15 cellular contexts compared by ENCODE assay signal in the genomic region with DNA sequence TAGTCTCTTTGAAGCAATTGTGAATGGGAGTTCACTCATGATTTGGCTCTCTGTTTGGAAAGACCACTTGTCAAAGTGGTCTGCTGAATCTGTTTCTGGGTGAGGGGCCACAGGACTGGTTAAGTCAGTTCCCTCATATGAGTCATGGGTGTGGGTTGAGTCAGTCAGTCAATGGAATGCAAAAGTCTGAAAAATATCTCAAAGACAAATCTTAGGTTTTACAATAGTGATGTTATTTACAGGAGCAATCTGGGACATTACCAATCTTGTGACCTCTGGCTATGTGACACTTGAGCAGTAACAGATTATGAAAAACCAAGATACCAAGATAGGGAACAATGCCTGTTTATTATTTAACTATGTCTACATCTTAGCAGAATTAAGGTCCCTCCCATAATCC.
DNase-seq lines count a peak whose midpoint lies in the region; ATAC-seq and TF ChIP-seq lines count a peak whose summit lies in the region.
"Had no signal": no experiment of that assay in that cellular context is flagged by ENCODE, and none has a peak within 500 bp of the region (broad histone marks: within the 10 kb centered on the region; RNA-seq: fewer than 3 reads in every experiment).

No MANE protein-coding gene starts in this region.

- TF ChIP-seq CTCF in HCT116 (IDR thresholded peaks at IDR 0.05 in 2 of 3, conservative IDR thresholded peaks at IDR 0.05 in 1 of 3; ENCODE audit: borderline replicate concordance in 1 of 3, insufficient read depth in 1 of 3, low read depth in 2 of 3, low read length in 2 of 3) (no peak), astrocyte of the cerebellum (IDR thresholded peaks at IDR 0.05; ENCODE audit: low read depth, low read length, missing control alignments) (no peak), esophagus muscularis mucosa (IDR thresholded peaks at IDR 0.05) (no peak)
- TF ChIP-seq CTCF in CD4-positive, alpha-beta T cell (IDR thresholded peaks at IDR 0.05), result no peak

- H3K9me3 ChIP-seq in HCT116 (ENCODE audit: control insufficient read depth in 1 of 2, insufficient read depth in 1 of 2, low read depth in 1 of 2, low read length in 2 of 2) (no peaks in the 10 kb centered on the region), esophagus muscularis mucosa (no peaks in the 10 kb centered on the region)
- no peaks in the 10 kb centered on the region for H3K9me3 ChIP-seq in CD4-positive, alpha-beta T cell (ENCODE audit: control insufficient read depth, low read length)
- H3K9me3 ChIP-seq: lower lobe of right lung had no signal

- no peak overlapping the region for H3K4me3 Mint-ChIP-seq in CD4-positive, alpha-beta T cell

- H3K27me3 ChIP-seq in HCT116 (ENCODE audit: insufficient read depth, low read length) (no peaks in the 10 kb centered on the region), esophagus muscularis mucosa (no peaks in the 10 kb centered on the region)
- H3K27me3 ChIP-seq in CD4-positive, alpha-beta T cell (ENCODE audit: control insufficient read depth, insufficient read depth, low read length), result no peaks in the 10 kb centered on the region

- CTCF ChIA-PET in HCT116 (lab: Charles Lee), result no interaction called here
- CTCF ChIA-PET in CD4-positive, alpha-beta T cell (lab: Charles Lee), result no interaction called here

- POLR2A ChIA-PET in HCT116 (lab: Charles Lee), result no interaction called here
- POLR2A ChIA-PET in CD4-positive, alpha-beta T cell (lab: Charles Lee), result no interaction called here

- no peaks in the 10 kb centered on the region for H3K36me3 ChIP-seq in HCT116 (ENCODE audit: control insufficient read depth in 1 of 2, insufficient read depth in 2 of 2, low read length in 2 of 2)
- no peaks in the 10 kb centered on the region for H3K36me3 ChIP-seq in esophagus muscularis mucosa
- H3K36me3 ChIP-seq: lower lobe of right lung had no signal

- H3K9me2 ChIP-seq in HCT116 (ENCODE audit: insufficient read depth), result no peaks in the 10 kb centered on the region

- DNase-seq in HCT116 (ENCODE audit: low read depth, low spot score) (no peak), astrocyte of the cerebellum (ENCODE audit: low read depth) (peak; percentile 34), hepatic stellate cell (ENCODE audit: low spot score) (peak; percentile 7), NOMO-1 (lab: John Stamatoyannopoulos, UW; ENCODE audit: unreplicated experiment in 2 of 2) (no peak), NCI-H226 (no peak), esophagus muscularis mucosa (ENCODE audit: extremely low spot score) (no peak)
- no peak for DNase-seq in CD4-positive, alpha-beta T cell
- DNase-seq: activated CD4-positive, alpha-beta T cell treated with anti-CD3 and anti-CD28 coated beads, Interleukin-2, amount 50 U/mL, for 1 hour; amygdala; effector CD8-positive, alpha-beta T cell; hippocampal formation; lower lobe of right lung; NCI-H1048; T-helper 9 cell had no signal

- TF ChIP-seq RAD21 in HCT116 (IDR thresholded peaks at IDR 0.05; ENCODE audit: low read depth), result no peak

- H3K4me1 ChIP-seq in HCT116 (ENCODE audit: control insufficient read depth in 1 of 2, insufficient read depth in 2 of 2, low read length in 2 of 2) (peaks cover 0 to 14% of the 10 kb centered on the region in 2 experiments; a peak in 2 of 4 replicates), esophagus muscularis mucosa (no peaks in the 10 kb centered on the region)
- H3K4me1 ChIP-seq: lower lobe of right lung had no signal

- intact Hi-C loops in HCT116 (cut with micrococcal nuclease), result no loop called here
- intact Hi-C loops in CD4-positive, alpha-beta T cell (cut with DNase I, micrococcal nuclease), result no loop called here
- intact Hi-C loops in esophagus muscularis mucosa (cut with DNase I), result no loop called here

- H3K27ac ChIP-seq in HCT116 (ENCODE audit: low read depth, low read length), result no peak overlapping the region
- no peak overlapping the region for H3K27ac ChIP-seq in CD4-positive, alpha-beta T cell (ENCODE audit: low read depth, low read length)
- H3K27ac ChIP-seq in esophagus muscularis mucosa (replicated peaks in 1 of 4), result no peak overlapping the region
- H3K27ac ChIP-seq: lower lobe of right lung, skin epidermis had no signal

- H3K4me2 ChIP-seq in HCT116 (ENCODE audit: low read length), result peak overlapping the region; percentile 30; the same call in 1 of the 2 replicates

- H3K4me1 Mint-ChIP-seq in CD4-positive, alpha-beta T cell (ENCODE audit: low read depth), result no peaks in the 10 kb centered on the region

- RAD21 ChIA-PET in HCT116 (lab: Charles Lee; ENCODE audit: low non-redundant PET in 1 of 2, low total read pairs in 2 of 2, uncharacterized antibody in 2 of 2, unreplicated experiment in 2 of 2), result no interaction called here

- TF ChIP-seq POLR2A in HCT116 (IDR thresholded peaks at IDR 0.05; ENCODE audit: borderline replicate concordance, extremely low read depth, insufficient read depth, insufficient read length) (no peak), esophagus muscularis mucosa (IDR thresholded peaks at IDR 0.05; ENCODE audit: low read depth) (no peak)

- no peak overlapping the region for H3K9ac ChIP-seq in HCT116 (ENCODE audit: low read length)

- TF ChIP-seq EP300 in esophagus muscularis mucosa (IDR thresholded peaks at IDR 0.05), result no peak

- in situ Hi-C loops in astrocyte of the cerebellum (cut with HindIII; ENCODE audit: low sequenced_read_pairs), result no loop called here

- ATAC-seq in HCT116, result no peak
- ATAC-seq in CD4-positive, alpha-beta T cell (ENCODE audit: poor library complexity), result no peak
- ATAC-seq: lower lobe of right lung had no signal

- H3K27me3 Mint-ChIP-seq in CD4-positive, alpha-beta T cell, result no peaks in the 10 kb centered on the region

- H3K79me2 ChIP-seq in HCT116 (ENCODE audit: insufficient read depth, low read length), result no peaks in the 10 kb centered on the region

- H3K27ac Mint-ChIP-seq in CD4-positive, alpha-beta T cell, result no peak overlapping the region

- H3K4me3 ChIP-seq in HCT116 (replicated peaks in 1 of 2; ENCODE audit: low read depth in 1 of 2, low read length in 2 of 2) (no peak overlapping the region), astrocyte of the cerebellum (ENCODE audit: low read depth, low read length) (no peak overlapping the region), esophagus muscularis mucosa (no peak overlapping the region)
- H3K4me3 ChIP-seq: lower lobe of right lung, skin epidermis had no signal

- BruUV-seq in HCT116 (replicated peaks; lab: Mats Ljungman, UMichigan), result no TSS peak

- H4K20me1 ChIP-seq in HCT116 (ENCODE audit: insufficient read depth), result no peaks in the 10 kb centered on the region

- no peak overlapping the region for H2AFZ ChIP-seq in HCT116 (ENCODE audit: low read depth, low read length, poor library complexity, severe bottlenecking)

- H3K36me3 Mint-ChIP-seq in CD4-positive, alpha-beta T cell (ENCODE audit: low read depth), result no peaks in the 10 kb centered on the region

- peaks cover 7% of the 10 kb centered on the region for H3K9me3 Mint-ChIP-seq in CD4-positive, alpha-beta T cell

TF ChIP-seq in HCT116, 20 proteins besides CTCF, POLR2A, EP300 and RAD21:
- TF ChIP-seq, protein P1, sequence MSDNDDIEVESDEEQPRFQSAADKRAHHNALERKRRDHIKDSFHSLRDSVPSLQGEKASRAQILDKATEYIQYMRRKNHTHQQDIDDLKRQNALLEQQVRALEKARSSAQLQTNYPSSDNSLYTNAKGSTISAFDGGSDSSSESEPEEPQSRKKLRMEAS (IDR thresholded peaks at IDR 0.05), result no peak
- TF ChIP-seq FOSL1 (IDR thresholded peaks at IDR 0.05; ENCODE audit: low read depth), result peak; percentile 67
- TF ChIP-seq JUND (IDR thresholded peaks at IDR 0.05), result peak; percentile 27; the same call in 1 of the 2 replicates
- no peak for TF ChIP-seq EZH2phosphoT487 (IDR thresholded peaks at IDR 0.05; ENCODE audit: borderline replicate concordance)

Comparison
In these comparisons a context has a peak if more than half of its experiments do, and no peak if none do; other contexts are left out.
1. DNase-seq: peak in astrocyte of the cerebellum (single experiment) and hepatic stellate cell (single experiment); none in HCT116 (single experiment), NOMO-1 (0 of 2), NCI-H226 (single experiment), CD4-positive, alpha-beta T cell (0 of 10) and esophagus muscularis mucosa (single experiment).